In genomic region chr2:130198343-130198742, GRCh38 we compare ENCODE assay signal across 36 cellular contexts. TPM values are rescaled to one million over a fixed set of nuclear protein-coding genes. Genes with fewer than 3 reads are reported as not detected.
"Had no signal": no experiment of that assay in that cellular context is flagged by ENCODE, and none has a peak within 500 bp of the region (broad histone marks: within the 10 kb centered on the region; RNA-seq: fewer than 3 reads in every experiment).

TUBA3E (minus strand) TSS chr2:130198439; CDS start chr2:130198360, 79 bp downstream.

- ATAC-seq: activated CD8-positive, alpha-beta T cell treated with anti-CD3 and anti-CD28 coated beads for 36 hours; activated naive CD4-positive, alpha-beta T cell treated with anti-CD3 and anti-CD28 coated beads, Interleukin-2, amount 50 U/mL, for 72 hours; activated T-cell treated with anti-CD3 and anti-CD28 coated beads, Interleukin-2, amount 50 U/mL, for 4 hours; body of pancreas; PC-3 had no signal

- H3K27ac Mint-ChIP-seq: activated CD4-positive, alpha-beta T cell treated with anti-CD3 and anti-CD28 coated beads, Interleukin-2, amount 10 ng/mL, durations not matched to agents 24 days and 14 days; activated CD8-positive, alpha-beta T cell treated with anti-CD3 and anti-CD28 coated beads for 36 hours; activated naive CD4-positive, alpha-beta T cell treated with anti-CD3 and anti-CD28 coated beads for 36 hours; activated T-helper 1 cell treated with anti-CD3 and anti-CD28 coated beads, Interleukin-12 subunit alpha, Interleukin-12 subunit beta, Interleukin-2, Interleukin-4 antibody, amounts not matched to agents 30 ng/mL and 10 ng/mL and 1 ng/mL, durations not matched to agents 14 hours and 24 hours and 36 hours had no signal

- H3K36me3 Mint-ChIP-seq: activated naive CD4-positive, alpha-beta T cell treated with anti-CD3 and anti-CD28 coated beads, Interleukin-2, amount 50 U/mL, for 72 hours had no signal

- H3K27me3 Mint-ChIP-seq: activated CD4-positive, alpha-beta T cell treated with anti-CD3 and anti-CD28 coated beads, Interleukin-2, amount 10 ng/mL, durations not matched to agents 24 days and 14 days had no signal

- H3K4me3 Mint-ChIP-seq: activated CD4-positive, alpha-beta T cell treated with anti-CD3 and anti-CD28 coated beads, Interleukin-2, amount 10 ng/mL, durations not matched to agents 24 days and 14 days; activated CD8-positive, alpha-beta T cell treated with anti-CD3 and anti-CD28 coated beads for 36 hours; activated naive CD4-positive, alpha-beta T cell treated with anti-CD3 and anti-CD28 coated beads for 36 hours; activated T-cell treated with anti-CD3 and anti-CD28 coated beads, Interleukin-2, amount 50 U/mL, for 4 hours; activated T-helper 1 cell treated with anti-CD3 and anti-CD28 coated beads, Interleukin-12 subunit alpha, Interleukin-12 subunit beta, Interleukin-2, Interleukin-4 antibody, amounts not matched to agents 30 ng/mL and 10 ng/mL and 1 ng/mL, durations not matched to agents 14 hours and 24 hours and 36 hours had no signal

- H3K9me3 ChIP-seq: adrenal gland, body of pancreas, breast epithelium, Peyer's patch had no signal

- H3K4me1 Mint-ChIP-seq: activated CD4-positive, alpha-beta T cell treated with anti-CD3 and anti-CD28 coated beads, Interleukin-2, amount 10 ng/mL, durations not matched to agents 24 days and 14 days had no signal

- H3K4me3 ChIP-seq: adrenal gland, body of pancreas, breast epithelium, Peyer's patch had no signal

- H3K36me3 ChIP-seq: adrenal gland, breast epithelium, Peyer's patch, WERI-Rb-1 had no signal

- H3K4me1 ChIP-seq: adrenal gland, body of pancreas, breast epithelium, Peyer's patch had no signal

- DNase-seq: activated CD4-positive, alpha-beta T cell treated with anti-CD3 and anti-CD28 coated beads, Interleukin-2, amount 10 ng/mL, durations not matched to agents 24 days and 14 days; activated CD4-positive, alpha-beta T cell treated with anti-CD3 and anti-CD28 coated beads, Interleukin-2, amount 50 U/mL, for 4 hours; activated CD4-positive, CD25-positive, alpha-beta regulatory T cell; activated CD8-positive, alpha-beta T cell treated with anti-CD3 and anti-CD28 coated beads for 36 hours; activated gamma-delta T cell treated with Interleukin-2 at 50 U/mL for 16 hours; activated naive CD4-positive, alpha-beta T cell treated with anti-CD3 and anti-CD28 coated beads for 36 hours; activated T-cell treated with anti-CD3 and anti-CD28 coated beads for 4 hours; activated T-cell treated with anti-CD3 and anti-CD28 coated beads, Interleukin-2, amount 50 U/mL, for 4 hours; adrenal gland; body of pancreas; caudate nucleus; MM.1S; MV-4-11; NCI-H1092; NCI-H1436 treated with DMSO at 0.1 percent for 48 hours; NCI-H187; NCI-H2029 treated with DMSO at 0.1 percent for 48 hours; NCI-H2107; NCI-H2171; NCI-H510A; NCI-H526; NCI-H748 treated with DMSO at 0.1 percent for 48 hours; NK-92 treated with Interleukin-12 subunit alpha and Interleukin-12 subunit beta, amount 100 ng/mL, for 24 hours; PC-3; Peyer's patch; RPMI8226; SW 1271; T-helper 1 cell; T-helper 2 cell; T1000; WERI-Rb-1 had no signal

- H3K27ac ChIP-seq: adrenal gland, body of pancreas, breast epithelium, KMS-11, Peyer's patch, WERI-Rb-1 had no signal

- H3K9me3 Mint-ChIP-seq: activated CD4-positive, alpha-beta T cell treated with anti-CD3 and anti-CD28 coated beads, Interleukin-2, amount 10 ng/mL, durations not matched to agents 24 days and 14 days; activated CD8-positive, alpha-beta T cell treated with anti-CD3 and anti-CD28 coated beads for 36 hours; activated naive CD4-positive, alpha-beta T cell treated with anti-CD3 and anti-CD28 coated beads for 36 hours; activated naive CD4-positive, alpha-beta T cell treated with anti-CD3 and anti-CD28 coated beads, Interleukin-2, amount 50 U/mL, for 72 hours; activated T-cell treated with anti-CD3 and anti-CD28 coated beads, Interleukin-2, amount 50 U/mL, for 4 hours; activated T-helper 1 cell treated with anti-CD3 and anti-CD28 coated beads, Interleukin-12 subunit alpha, Interleukin-12 subunit beta, Interleukin-2, Interleukin-4 antibody, amounts not matched to agents 30 ng/mL and 10 ng/mL and 1 ng/mL, durations not matched to agents 14 hours and 24 hours and 36 hours had no signal

- FAIRE-seq: astrocyte had no signal

- H3K4me2 ChIP-seq: KMS-11 had no signal

- H3K27me3 ChIP-seq: adrenal gland, body of pancreas, breast epithelium, Peyer's patch had no signal

RNA-seq across cellular contexts. Expression of gene TUBA3E, which starts in this region (rescaled TPM):
- total RNA-seq: activated CD4-positive, alpha-beta T cell treated with anti-CD3 and anti-CD28 coated beads, Interleukin-2, amount 10 ng/mL, durations not matched to agents 24 days and 14 days; activated CD8-positive, alpha-beta T cell treated with anti-CD3 and anti-CD28 coated beads for 36 hours; activated naive CD4-positive, alpha-beta T cell treated with anti-CD3 and anti-CD28 coated beads for 36 hours; activated naive CD4-positive, alpha-beta T cell treated with anti-CD3 and anti-CD28 coated beads, Interleukin-2, amount 50 U/mL, for 72 hours; activated T-cell treated with anti-CD3 and anti-CD28 coated beads, Interleukin-2, amount 50 U/mL, for 4 hours; activated T-helper 1 cell treated with anti-CD3 and anti-CD28 coated beads, Interleukin-12 subunit alpha, Interleukin-12 subunit beta, Interleukin-2, Interleukin-4 antibody, amounts not matched to agents 30 ng/mL and 10 ng/mL and 1 ng/mL, durations not matched to agents 14 hours and 24 hours and 36 hours; adrenal gland; astrocyte; body of pancreas; breast epithelium; PC-3; Peyer's patch had no signal
- polyA plus RNA-seq: adrenal gland had no signal
